In genomic region chr14:99261916-99262787, GRCh38 we compare ENCODE assay signal across 11 cellular contexts. TPM values are rescaled to one million over a fixed set of nuclear protein-coding genes. Genes with fewer than 3 reads are reported as not detected.
DNase-seq lines count a peak whose midpoint lies in the region; ATAC-seq and TF ChIP-seq lines count a peak whose summit lies in the region.
"Had no signal": no experiment of that assay in that cellular context is flagged by ENCODE, and none has a peak within 500 bp of the region (broad histone marks: within the 10 kb centered on the region; RNA-seq: fewer than 3 reads in every experiment).

No MANE protein-coding gene starts in this region.

- H3K4me3 Mint-ChIP-seq in T-helper 1 cell treated with Interleukin-12 subunit alpha and Interleukin-12 subunit beta and Interleukin-4 antibody, amounts not matched to agents 30 μg/mL and 1 μg/mL, for 36 hours = peak overlapping the region; percentile 93
- peak overlapping the region; percentile 96 for H3K4me3 Mint-ChIP-seq in activated naive CD4-positive, alpha-beta T cell treated with anti-CD3 and anti-CD28 coated beads for 36 hours
- H3K4me3 Mint-ChIP-seq in naive thymus-derived CD4-positive, alpha-beta T cell = peak overlapping the region; percentile 92 to 100 (median 96)

- peak overlapping the region; percentile 97 for H3K27ac Mint-ChIP-seq in T-helper 1 cell treated with Interleukin-12 subunit alpha and Interleukin-12 subunit beta and Interleukin-4 antibody, amounts not matched to agents 30 μg/mL and 1 μg/mL, for 36 hours
- H3K27ac Mint-ChIP-seq in activated naive CD4-positive, alpha-beta T cell treated with anti-CD3 and anti-CD28 coated beads for 36 hours = peak overlapping the region; percentile 95
- peak overlapping the region; percentile 99 to 100 (median 100) for H3K27ac Mint-ChIP-seq in naive thymus-derived CD4-positive, alpha-beta T cell

- H3K27me3 ChIP-seq in A673 (replicated peaks; ENCODE audit: insufficient read depth, low read depth, low read length, poor library complexity) = no peaks in the 10 kb centered on the region
- no peaks in the 10 kb centered on the region for H3K27me3 ChIP-seq in naive thymus-derived CD4-positive, alpha-beta T cell (ENCODE audit: control insufficient read depth in 2 of 2, insufficient read depth in 2 of 2, low read length in 2 of 2)
- H3K27me3 ChIP-seq: SJSA1 had no signal

- H3K9me3 ChIP-seq in A673 (ENCODE audit: low read depth, low read length, poor library complexity, severe bottlenecking) = no peaks in the 10 kb centered on the region
- no peaks in the 10 kb centered on the region for H3K9me3 ChIP-seq in naive thymus-derived CD4-positive, alpha-beta T cell (ENCODE audit: control insufficient read depth in 2 of 3, low read length in 3 of 3)
- H3K9me3 ChIP-seq: right atrium auricular region, SJSA1 had no signal

- no TSS peak for BruUV-seq in A673 (replicated peaks; lab: Mats Ljungman, UMichigan)

- peaks cover 56% of the 10 kb centered on the region for H3K36me3 ChIP-seq in A673 (ENCODE audit: insufficient read depth, low read length, poor library complexity, severe bottlenecking)
- peaks cover 0 to 16% (median 8%) of the 10 kb centered on the region in 3 experiments for H3K36me3 ChIP-seq in naive thymus-derived CD4-positive, alpha-beta T cell (ENCODE audit: control insufficient read depth in 2 of 3, insufficient read depth in 3 of 3, low read length in 3 of 3)
- H3K36me3 ChIP-seq: right atrium auricular region, SJSA1 had no signal

- H3K27me3 Mint-ChIP-seq in T-helper 1 cell treated with Interleukin-12 subunit alpha and Interleukin-12 subunit beta and Interleukin-4 antibody, amounts not matched to agents 30 μg/mL and 1 μg/mL, for 36 hours (ENCODE audit: low read depth) = no peaks in the 10 kb centered on the region
- H3K27me3 Mint-ChIP-seq in activated naive CD4-positive, alpha-beta T cell treated with anti-CD3 and anti-CD28 coated beads for 36 hours (ENCODE audit: low read depth) = no peaks in the 10 kb centered on the region
- H3K27me3 Mint-ChIP-seq in naive thymus-derived CD4-positive, alpha-beta T cell = no peaks in the 10 kb centered on the region

- intact Hi-C loops in A673 (cut with micrococcal nuclease; ENCODE audit: unreplicated experiment) = loop anchor here (10.0 kb wide), 1 partner anchor 337 kb away; no protein-coding TSS in a partner anchor
- intact Hi-C loops in activated naive CD4-positive, alpha-beta T cell treated with anti-CD3 and anti-CD28 coated beads for 36 hours (cut with micrococcal nuclease) = loop anchor here (1.0 to 10.0 kb wide), 4 partner anchors 9 to 747 kb away; no protein-coding TSS in a partner anchor
- intact Hi-C loops in naive thymus-derived CD4-positive, alpha-beta T cell (cut with micrococcal nuclease) = loop anchor here (1.0 to 10.0 kb wide), 11 partner anchors 9 to 1073 kb away; partner anchors contain the start of gene BCL11B (in 2 of the 2)

- H3K27ac ChIP-seq in A673 (ENCODE audit: low read depth, low read length, poor library complexity, severe bottlenecking) = peak overlapping the region; percentile 93
- peak overlapping the region; percentile 98 for H3K27ac ChIP-seq in naive thymus-derived CD4-positive, alpha-beta T cell (ENCODE audit: low read depth, low read length)
- H3K27ac ChIP-seq: right atrium auricular region, SJSA1 had no signal

- POLR2A ChIA-PET in A673 (lab: Charles Lee; ENCODE audit: low non-redundant PET) = interaction anchor here (0.6 kb wide), 1 partner anchor 20 kb away, joined by 20 read pairs; no protein-coding TSS in a partner anchor
- POLR2A ChIA-PET in naive thymus-derived CD4-positive, alpha-beta T cell (lab: Charles Lee) = interaction anchor here (0.6 to 19.1 kb wide), 27 partner anchors 8 to 1658 kb away, joined by 3 to 1374 read pairs (median 6); partner anchors contain the start of gene BCL11B

- DNase-seq in A673 (ENCODE audit: low spot score) = peak; percentile 61
- DNase-seq in activated naive CD4-positive, alpha-beta T cell treated with anti-CD3 and anti-CD28 coated beads for 36 hours = peak; percentile 93
- peak; percentile 48 to 98 (median 95) for DNase-seq in naive thymus-derived CD4-positive, alpha-beta T cell
- DNase-seq in cerebellar cortex (ENCODE audit: low spot score) = no peak
- no peak for DNase-seq in NCI-H1694 treated with DMSO at 0.1 percent for 48 hours (lab: John Stamatoyannopoulos, UW)
- DNase-seq: islet precursor cell had no signal

- no peak for TF ChIP-seq CTCF in A673 (conservative IDR thresholded peaks at IDR 0.05; ENCODE audit: low read depth, low read length)

- no peaks in the 10 kb centered on the region for H3K9me3 Mint-ChIP-seq in T-helper 1 cell treated with Interleukin-12 subunit alpha and Interleukin-12 subunit beta and Interleukin-4 antibody, amounts not matched to agents 30 μg/mL and 1 μg/mL, for 36 hours
- no peaks in the 10 kb centered on the region for H3K9me3 Mint-ChIP-seq in activated naive CD4-positive, alpha-beta T cell treated with anti-CD3 and anti-CD28 coated beads for 36 hours
- peaks cover 0 to 12% (median 0%) of the 10 kb centered on the region in 11 donors for H3K9me3 Mint-ChIP-seq in naive thymus-derived CD4-positive, alpha-beta T cell

- CTCF ChIA-PET in A673 (lab: Charles Lee) = interaction anchor here (0.7 kb wide), 1 partner anchor 455 kb away, joined by 6 read pairs; no protein-coding TSS in a partner anchor
- CTCF ChIA-PET in activated naive CD4-positive, alpha-beta T cell treated with anti-CD3 and anti-CD28 coated beads for 36 hours (lab: Charles Lee) = interaction anchor here (0.7 to 2.7 kb wide), 7 partner anchors 8 to 80 kb away, joined by 3 to 9 read pairs (median 3); partner anchors contain the start of gene BCL11B
- CTCF ChIA-PET in naive thymus-derived CD4-positive, alpha-beta T cell (lab: Charles Lee) = interaction anchor here (0.8 to 2.6 kb wide), 19 partner anchors 8 to 1284 kb away, joined by 3 to 16 read pairs (median 5); partner anchors contain the start of gene BCL11B

- peaks cover 94% of the 10 kb centered on the region for H3K4me1 ChIP-seq in A673 (ENCODE audit: insufficient read depth, low read length, poor library complexity, severe bottlenecking)
- peaks cover 59 to 79% of the 10 kb centered on the region in 2 donors for H3K4me1 ChIP-seq in naive thymus-derived CD4-positive, alpha-beta T cell (ENCODE audit: control insufficient read depth in 2 of 2, insufficient read depth in 2 of 2, low read length in 2 of 2)

- H3K4me1 Mint-ChIP-seq in T-helper 1 cell treated with Interleukin-12 subunit alpha and Interleukin-12 subunit beta and Interleukin-4 antibody, amounts not matched to agents 30 μg/mL and 1 μg/mL, for 36 hours (ENCODE audit: low read depth) = peaks cover 84% of the 10 kb centered on the region
- peaks cover 80% of the 10 kb centered on the region for H3K4me1 Mint-ChIP-seq in activated naive CD4-positive, alpha-beta T cell treated with anti-CD3 and anti-CD28 coated beads for 36 hours (ENCODE audit: low read depth)
- peaks cover 63 to 99% (median 92%) of the 10 kb centered on the region in 7 donors for H3K4me1 Mint-ChIP-seq in naive thymus-derived CD4-positive, alpha-beta T cell

- peak overlapping the region; percentile 85 for H3K4me3 ChIP-seq in A673 (ENCODE audit: low read depth, low read length, poor library complexity, severe bottlenecking)
- peak overlapping the region; percentile 90 for H3K4me3 ChIP-seq in naive thymus-derived CD4-positive, alpha-beta T cell (ENCODE audit: low read length)
- H3K4me3 ChIP-seq: right atrium auricular region, SJSA1 had no signal

- peaks cover 59% of the 10 kb centered on the region for H3K36me3 Mint-ChIP-seq in T-helper 1 cell treated with Interleukin-12 subunit alpha and Interleukin-12 subunit beta and Interleukin-4 antibody, amounts not matched to agents 30 μg/mL and 1 μg/mL, for 36 hours (ENCODE audit: low read depth)
- peaks cover 78% of the 10 kb centered on the region for H3K36me3 Mint-ChIP-seq in activated naive CD4-positive, alpha-beta T cell treated with anti-CD3 and anti-CD28 coated beads for 36 hours (ENCODE audit: low read depth)
- H3K36me3 Mint-ChIP-seq in naive thymus-derived CD4-positive, alpha-beta T cell = peaks cover 23 to 93% (median 79%) of the 10 kb centered on the region in 5 donors

- ATAC-seq in naive thymus-derived CD4-positive, alpha-beta T cell = peak; percentile 75
- ATAC-seq in GM18498 (IDR thresholded peaks at IDR 0.05; ENCODE audit: unreplicated experiment) (no peak), GM18519 (IDR thresholded peaks at IDR 0.05; ENCODE audit: low FRiP score, unreplicated experiment) (no peak)

RNA-seq across cellular contexts. Expression of gene BCL11B, which starts 9.8 kb away (rescaled TPM):
- total RNA-seq in A673 (2021) = 80.6 and 81.3 TPM in 2 replicates
- total RNA-seq in activated naive CD4-positive, alpha-beta T cell treated with anti-CD3 and anti-CD28 coated beads for 36 hours = 10 to 100 TPM; 71.7 to 71.9 TPM
- total RNA-seq in naive thymus-derived CD4-positive, alpha-beta T cell = 100 to 1,000 TPM in 4 of 5 experiments, 10 to 100 TPM in 1; 96.3 to 269 (median 223) TPM
- polyA plus RNA-seq in naive thymus-derived CD4-positive, alpha-beta T cell = 10 to 100 TPM; 10.9 to 11.6 TPM

Comparison
In these comparisons a context has a peak if more than half of its experiments do, and no peak if none do; other contexts are left out.
1. DNase-seq: peak in A673 (single experiment), activated naive CD4-positive, alpha-beta T cell treated with anti-CD3 and anti-CD28 coated beads for 36 hours (single experiment) and naive thymus-derived CD4-positive, alpha-beta T cell (9 of 9); none in cerebellar cortex (single experiment) and NCI-H1694 treated with DMSO at 0.1 percent for 48 hours (single experiment).
2. Peak in every context shown above with its lines, with median percentiles within 50 percentile points of each other: H3K27ac Mint-ChIP-seq and H3K4me3 Mint-ChIP-seq.